Comparison of ENCODE assay signal across 1 cellular context in genomic region chr4:2006956-2007653, GRCh38.
TF ChIP-seq lines count a peak whose summit lies in the region.

No MANE protein-coding gene starts in this region.

TF ChIP-seq in GM12878, 131 proteins besides CTCF, POLR2A, EP300 and RAD21:
- TF ChIP-seq SREBF2 (IDR thresholded peaks at IDR 0.05; ENCODE audit: low read length) (no peak), RUNX3 (IDR thresholded peaks at IDR 0.05; ENCODE audit: low read length) (no peak), ZBTB40 (IDR thresholded peaks at IDR 0.05; ENCODE audit: borderline replicate concordance) (no peak), ASH2L (IDR thresholded peaks at IDR 0.05; ENCODE audit: borderline replicate concordance, low read depth) (no peak), NR2F1 (conservative IDR thresholded peaks at IDR 0.05) (0 out of 2 replicates have a peak, but pooled peaks have one; percentile 18), ZZZ3 (IDR thresholded peaks at IDR 0.05; ENCODE audit: control insufficient read depth, insufficient read length, low read depth) (no peak), ZNF384 (IDR thresholded peaks at IDR 0.05; ENCODE audit: borderline replicate concordance, low read depth, low read length) (no peak), MTA2 (IDR thresholded peaks at IDR 0.05; ENCODE audit: low read depth) (no peak), ZNF24 (IDR thresholded peaks at IDR 0.05) (no peak), GATAD2B (conservative IDR thresholded peaks at IDR 0.05; ENCODE audit: low read depth) (no peak), LARP7 (IDR thresholded peaks at IDR 0.05) (no peak), ZBTB11 (CRISPR knock-in tag; IDR thresholded peaks at IDR 0.05) (no peak), ZSCAN29 (IDR thresholded peaks at IDR 0.05) (no peak)
- TF ChIP-seq, protein P1, sequence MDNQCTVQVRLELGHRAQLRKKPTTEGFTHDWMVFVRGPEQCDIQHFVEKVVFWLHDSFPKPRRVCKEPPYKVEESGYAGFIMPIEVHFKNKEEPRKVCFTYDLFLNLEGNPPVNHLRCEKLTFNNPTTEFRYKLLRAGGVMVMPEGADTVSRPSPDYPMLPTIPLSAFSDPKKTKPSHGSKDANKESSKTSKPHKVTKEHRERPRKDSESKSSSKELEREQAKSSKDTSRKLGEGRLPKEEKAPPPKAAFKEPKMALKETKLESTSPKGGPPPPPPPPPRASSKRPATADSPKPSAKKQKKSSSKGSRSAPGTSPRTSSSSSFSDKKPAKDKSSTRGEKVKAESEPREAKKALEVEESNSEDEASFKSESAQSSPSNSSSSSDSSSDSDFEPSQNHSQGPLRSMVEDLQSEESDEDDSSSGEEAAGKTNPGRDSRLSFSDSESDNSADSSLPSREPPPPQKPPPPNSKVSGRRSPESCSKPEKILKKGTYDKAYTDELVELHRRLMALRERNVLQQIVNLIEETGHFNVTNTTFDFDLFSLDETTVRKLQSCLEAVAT (IDR thresholded peaks at IDR 0.05), result 0 out of 2 replicates have a peak, but pooled peaks have one; percentile 20
